In the genomic region with DNA sequence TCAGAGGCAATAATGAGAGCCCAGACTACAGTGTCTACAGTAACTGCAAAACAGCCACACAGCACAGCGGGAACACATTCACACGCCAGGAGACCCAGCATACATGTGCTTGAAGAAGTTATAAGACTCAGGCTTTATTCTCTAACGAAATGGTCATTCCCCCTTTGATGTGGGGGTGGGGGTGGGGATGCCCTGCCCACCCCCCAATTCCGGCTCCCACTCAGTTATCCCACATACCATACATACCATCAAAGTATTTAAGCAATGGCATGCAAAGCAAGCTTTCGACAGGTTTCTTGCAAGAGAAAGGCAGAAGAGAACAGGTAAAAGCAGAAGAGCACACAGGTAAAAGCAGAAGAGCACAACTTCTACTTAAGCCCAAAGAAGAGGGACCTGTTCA, we compare ENCODE assay signal across 14 cellular contexts. TPM values are rescaled to one million over a fixed set of nuclear protein-coding genes. Genes with fewer than 3 reads are reported as not detected.
DNase-seq lines count a peak whose midpoint lies in the region; ATAC-seq, FAIRE-seq and TF ChIP-seq lines count a peak whose summit lies in the region.
"Had no signal": no experiment of that assay in that cellular context is flagged by ENCODE, and none has a peak within 500 bp of the region (broad histone marks: within the 10 kb centered on the region; RNA-seq: fewer than 3 reads in every experiment).

No MANE protein-coding gene starts in this region.

- H3K4me1 Mint-ChIP-seq in MCF 10A (ENCODE audit: insufficient read depth, unreplicated experiment) (peaks cover 10% of the 10 kb centered on the region), naive B cell (peaks cover 28 to 56% (median 34%) of the 10 kb centered on the region in 3 donors)

- DNase-seq in HFF-Myc (ENCODE audit: extremely low read depth, low read depth) (no peak), MCF 10A (ENCODE audit: unreplicated experiment) (no peak), naive B cell (no peak), GM10266 (ENCODE audit: extremely low spot score) (no peak), RKO (ENCODE audit: low spot score) (no peak), pancreas (no peak)
- DNase-seq: amniotic stem cell, Peyer's patch had no signal

- H3K36me3 Mint-ChIP-seq in MCF 10A (ENCODE audit: insufficient read depth, unreplicated experiment), result peaks cover 23% of the 10 kb centered on the region
- H3K36me3 Mint-ChIP-seq in naive B cell, result no peaks in the 10 kb centered on the region

- H3K27ac Mint-ChIP-seq in MCF 10A (ENCODE audit: low read depth, unreplicated experiment), result peak overlapping the region; percentile 71
- H3K27ac Mint-ChIP-seq in naive B cell, result peak overlapping the region in 4 of 6 donors; percentile 8 to 39 (median 22)

- 60 to 62% methylated on average over 5 of the region's 5 CpGs for WGBS in pancreas, 2 donors

- H3K4me1 ChIP-seq in BLaER1 (peaks cover 43% of the 10 kb centered on the region), pancreas (peaks cover 0 to 19% (median 0%) of the 10 kb centered on the region in 3 donors)

- H3K4me3 ChIP-seq in BLaER1, result no peak overlapping the region
- peak overlapping the region; percentile 24 for H3K4me3 ChIP-seq in HFF-Myc (replicated peaks; ENCODE audit: low read depth, low read length)
- no peak overlapping the region for H3K4me3 ChIP-seq in pancreas
- H3K4me3 ChIP-seq: Peyer's patch had no signal

- H3K27ac ChIP-seq in BLaER1 (no peak overlapping the region), pancreas (no peak overlapping the region)
- H3K27ac ChIP-seq: C4-2B, epithelial cell of prostate, Peyer's patch had no signal

- H3K9ac ChIP-seq in BLaER1, result no peak overlapping the region; the same call in 1 of the 2 replicates

- peaks cover 64% of the 10 kb centered on the region for H3K27me3 Mint-ChIP-seq in MCF 10A (ENCODE audit: insufficient read depth, unreplicated experiment)
- H3K27me3 Mint-ChIP-seq in naive B cell, result peaks cover 0 to 6% (median 0%) of the 10 kb centered on the region in 3 donors

- H3K36me3 ChIP-seq in BLaER1 (peaks cover 11% of the 10 kb centered on the region), pancreas (no peaks in the 10 kb centered on the region)
- H3K36me3 ChIP-seq: Peyer's patch had no signal

- no peak overlapping the region for H3K4me3 Mint-ChIP-seq in MCF 10A (ENCODE audit: unreplicated experiment)
- peak overlapping the region in 6 of 8 donors; percentile 28 to 93 (median 62) for H3K4me3 Mint-ChIP-seq in naive B cell

- intact Hi-C loops in MCF 10A (cut with micrococcal nuclease), result no loop called here
- intact Hi-C loops in pancreas (cut with DNase I), result no loop called here

- H3K9me3 Mint-ChIP-seq in MCF 10A (ENCODE audit: unreplicated experiment) (no peaks in the 10 kb centered on the region), naive B cell (peaks cover 0 to 4% (median 0%) of the 10 kb centered on the region in 7 donors)

- ATAC-seq in naive B cell (ENCODE audit: low read depth in 2 of 2) (no peak), HG02884 (IDR thresholded peaks at IDR 0.05; ENCODE audit: unreplicated experiment) (no peak), pancreas (no peak)

- H3K9me3 ChIP-seq in BLaER1, result peaks cover 15% of the 10 kb centered on the region; the same call in 1 of the 2 replicates
- no peaks in the 10 kb centered on the region for H3K9me3 ChIP-seq in pancreas
- H3K9me3 ChIP-seq: Peyer's patch had no signal

- BruUV-seq in MCF 10A (replicated peaks; lab: Mats Ljungman, UMichigan), result no TSS peak

- H3K4me2 ChIP-seq in BLaER1, result peak overlapping the region; percentile 69

- CTCF ChIA-PET in MCF 10A (lab: Yijun Ruan, JAX), result interaction anchor here (0.6 to 1.4 kb wide), 3 partner anchors 43 to 223 kb away, joined by 3 to 5 read pairs (median 4); no protein-coding TSS in a partner anchor

- POLR2A ChIA-PET in MCF 10A (lab: Yijun Ruan, JAX), result interaction anchor here (0.6 kb wide), 2 partner anchors 11 to 223 kb away, joined by 3 read pairs; no protein-coding TSS in a partner anchor

- no peak for FAIRE-seq in pancreas (lab: Jason Lieb, UNC)
- FAIRE-seq: islet of Langerhans, urothelium cell line had no signal

- TF ChIP-seq CTCF in HFF-Myc (IDR thresholded peaks at IDR 0.05; ENCODE audit: low read depth, low read length, missing control alignments), result no peak
- TF ChIP-seq CTCF in MCF 10A (IDR thresholded peaks at IDR 0.05; ENCODE audit: unreplicated experiment), result no peak
- TF ChIP-seq CTCF in GM10266 (IDR thresholded peaks at IDR 0.05; ENCODE audit: control insufficient read depth, insufficient read depth, low read depth, missing control alignments), result no peak
- TF ChIP-seq CTCF in pancreas (IDR thresholded peaks at IDR 0.05), result no peak

- H3K27me3 ChIP-seq in BLaER1, result peaks cover 73% of the 10 kb centered on the region
- no peaks in the 10 kb centered on the region for H3K27me3 ChIP-seq in pancreas
- H3K27me3 ChIP-seq: Peyer's patch had no signal

- H4K20me1 ChIP-seq in BLaER1, result peaks cover 78% of the 10 kb centered on the region

RNA-seq across cellular contexts. Expression of a gene that starts 3.6 kb away (rescaled TPM):
- total RNA-seq in MCF 10A (2022) (46.9 and 47.2 TPM in 2 replicates), pancreas (10 to 100 TPM; 21.3 to 30.8 (median 23.6) TPM)
- polyA plus RNA-seq in naive B cell (ENCODE audit: low read depth in 6 of 6) (10 to 100 TPM in 5 of 6 donors, 1 to 10 TPM in 1; 4.5 to 21.0 (median 12.8) TPM), pancreas (10 to 100 TPM; 17.7 to 19.5 TPM)

RNA-seq across cellular contexts. Expression of a gene that starts 50.1 kb away (rescaled TPM):
- total RNA-seq in MCF 10A (2022), result not detected in 2 replicates
- polyA plus RNA-seq in naive B cell (ENCODE audit: low read depth in 6 of 6), result not detected
- total RNA-seq in pancreas, result not detected
- not detected for polyA plus RNA-seq in pancreas
- total RNA-seq: Peyer's patch had no signal
